Comparison of ENCODE assay signal across 15 cellular contexts in the genomic region with DNA sequence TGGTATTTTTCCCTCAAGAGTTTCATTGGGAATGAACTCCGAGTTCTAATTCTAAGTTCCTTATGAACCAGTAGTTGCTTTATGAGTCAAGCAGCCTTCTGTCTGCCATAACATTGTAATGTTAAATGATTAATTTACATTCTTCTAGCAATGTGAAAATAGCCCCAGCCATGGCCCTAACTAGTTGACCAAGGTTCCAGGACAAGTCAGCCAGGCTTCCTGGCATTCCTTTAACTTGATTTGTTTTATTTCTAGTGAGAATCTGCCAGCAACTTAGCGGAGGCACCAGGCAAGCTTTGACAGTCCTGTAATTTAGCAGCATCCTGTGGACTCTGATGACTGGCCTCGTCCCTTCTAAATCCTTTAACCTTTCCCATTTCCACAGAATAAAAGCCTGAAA.
"Had no signal": no experiment of that assay in that cellular context is flagged by ENCODE, and none has a peak within 500 bp of the region (broad histone marks: within the 10 kb centered on the region; RNA-seq: fewer than 3 reads in every experiment).

No MANE protein-coding gene starts in this region.

- H3K4me1 ChIP-seq: left ventricle myocardium inferior, parathyroid adenoma had no signal

- H3K9ac ChIP-seq: parathyroid adenoma had no signal

- H3K36me3 ChIP-seq: left ventricle myocardium inferior had no signal

- H3K27me3 Mint-ChIP-seq: memory B cell had no signal

- H3K4me1 Mint-ChIP-seq: activated naive CD8-positive, alpha-beta T cell treated with anti-CD3 and anti-CD28 coated beads for 36 hours; memory B cell; naive thymus-derived CD8-positive, alpha-beta T cell; stimulated activated effector memory CD8-positive, alpha-beta T cell treated with anti-CD3 and anti-CD28 coated beads, Interleukin-12 subunit alpha, Interleukin-12 subunit beta, amount 100 ng/mL, for 72 hours had no signal

- H3K9me3 Mint-ChIP-seq: activated naive CD8-positive, alpha-beta T cell treated with anti-CD3 and anti-CD28 coated beads for 36 hours; activated T-helper 1 cell treated with anti-CD3 and anti-CD28 coated beads, Interleukin-12 subunit alpha, Interleukin-12 subunit beta, Interleukin-2, Interleukin-4 antibody, amounts not matched to agents 30 ng/mL and 10 ng/mL and 1 ng/mL, durations not matched to agents 14 hours and 24 hours and 36 hours; memory B cell; stimulated activated effector memory CD8-positive, alpha-beta T cell treated with anti-CD3 and anti-CD28 coated beads, Interleukin-12 subunit alpha, Interleukin-12 subunit beta, amount 100 ng/mL, for 72 hours had no signal

- H3K36me3 Mint-ChIP-seq: activated naive CD8-positive, alpha-beta T cell treated with anti-CD3 and anti-CD28 coated beads for 36 hours; memory B cell; stimulated activated effector memory CD8-positive, alpha-beta T cell treated with anti-CD3 and anti-CD28 coated beads, Interleukin-12 subunit alpha, Interleukin-12 subunit beta, amount 100 ng/mL, for 72 hours had no signal

- H3K4me3 Mint-ChIP-seq: activated naive CD8-positive, alpha-beta T cell treated with anti-CD3 and anti-CD28 coated beads for 36 hours; activated T-helper 1 cell treated with anti-CD3 and anti-CD28 coated beads, Interleukin-12 subunit alpha, Interleukin-12 subunit beta, Interleukin-2, Interleukin-4 antibody, amounts not matched to agents 30 ng/mL and 10 ng/mL and 1 ng/mL, durations not matched to agents 14 hours and 24 hours and 36 hours; memory B cell; naive thymus-derived CD8-positive, alpha-beta T cell; stimulated activated effector memory CD8-positive, alpha-beta T cell treated with anti-CD3 and anti-CD28 coated beads, Interleukin-12 subunit alpha, Interleukin-12 subunit beta, amount 100 ng/mL, for 72 hours had no signal

- DNase-seq: activated CD4-positive, alpha-beta T cell treated with anti-CD3 and anti-CD28 coated beads, Interleukin-2, amount 50 U/mL, for 1 hour; activated naive CD8-positive, alpha-beta T cell treated with anti-CD3 and anti-CD28 coated beads for 36 hours; cortex of kidney; effector memory CD4-positive, alpha-beta T cell; foreskin melanocyte; head of caudate nucleus; kidney; left ventricle myocardium inferior; naive thymus-derived CD8-positive, alpha-beta T cell; retina had no signal

- H3K4me3 ChIP-seq: left ventricle myocardium inferior had no signal

- H3K27ac Mint-ChIP-seq: activated naive CD8-positive, alpha-beta T cell treated with anti-CD3 and anti-CD28 coated beads for 36 hours; activated T-helper 1 cell treated with anti-CD3 and anti-CD28 coated beads, Interleukin-12 subunit alpha, Interleukin-12 subunit beta, Interleukin-2, Interleukin-4 antibody, amounts not matched to agents 30 ng/mL and 10 ng/mL and 1 ng/mL, durations not matched to agents 14 hours and 24 hours and 36 hours; memory B cell; naive thymus-derived CD8-positive, alpha-beta T cell; stimulated activated effector memory CD8-positive, alpha-beta T cell treated with anti-CD3 and anti-CD28 coated beads, Interleukin-12 subunit alpha, Interleukin-12 subunit beta, amount 100 ng/mL, for 72 hours had no signal

- ATAC-seq: activated CD4-positive, CD25-positive, alpha-beta regulatory T cell treated with anti-CD3 and anti-CD28 coated beads, Interleukin-2, amount 50 U/mL, for 24 hours; naive thymus-derived CD8-positive, alpha-beta T cell; stimulated activated effector memory CD8-positive, alpha-beta T cell treated with anti-CD3 and anti-CD28 coated beads, Interleukin-12 subunit alpha, Interleukin-12 subunit beta, amount 100 ng/mL, for 72 hours had no signal

- H3K9me3 ChIP-seq: left ventricle myocardium inferior had no signal
